9 cellular contexts compared by ENCODE assay signal in the genomic region with DNA sequence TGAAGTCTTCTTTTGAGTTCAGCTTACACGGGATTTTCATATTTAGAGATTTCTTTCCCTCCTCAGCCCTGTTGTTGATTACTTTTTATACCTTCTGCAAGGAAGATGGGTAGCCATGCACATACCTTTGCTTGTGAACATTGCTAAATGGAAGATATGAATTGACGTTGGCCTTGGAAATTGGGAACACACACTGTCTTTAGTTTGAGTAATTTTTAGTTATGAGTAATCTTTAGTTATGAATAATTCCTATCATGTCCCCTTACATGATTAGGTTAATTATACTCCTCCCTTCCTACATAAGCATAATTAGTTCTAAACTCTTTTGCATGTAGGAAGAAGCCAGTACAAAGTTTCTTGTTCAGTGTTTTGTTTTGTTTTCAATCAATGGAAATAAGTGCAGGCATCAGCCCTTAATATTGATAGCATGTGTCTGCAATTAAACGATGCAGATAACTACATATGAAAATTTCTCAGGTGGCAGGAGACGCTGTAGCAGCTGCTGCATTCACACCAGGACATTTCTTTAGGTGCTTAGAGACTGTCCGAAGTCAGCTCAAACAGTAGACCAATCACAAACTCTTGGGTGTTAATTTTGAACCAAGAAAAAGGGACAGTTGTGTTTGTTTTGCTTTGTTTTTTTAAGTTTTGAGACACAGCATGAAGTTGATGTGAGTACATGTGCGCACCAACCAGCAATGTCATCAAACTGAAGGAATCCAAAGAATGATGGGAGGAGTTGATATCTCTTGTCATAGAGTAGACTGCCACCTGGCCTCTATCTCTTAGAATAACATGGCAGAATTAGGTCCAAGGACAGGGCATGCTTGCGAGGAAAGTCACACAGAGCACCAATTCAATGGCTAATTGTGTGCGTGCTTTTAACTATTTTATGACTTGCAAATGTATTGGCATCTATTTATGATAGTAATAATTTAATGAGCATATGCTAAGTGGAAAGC. TPM values are rescaled to one million over a fixed set of nuclear protein-coding genes. Genes with fewer than 3 reads are reported as not detected.
A peak's percentile ranks its signal among the peaks of the same experiment; 100 is the strongest.
DNase-seq lines count a peak whose midpoint lies in the region; ATAC-seq and TF ChIP-seq lines count a peak whose summit lies in the region.
"Had no signal": no experiment of that assay in that cellular context is flagged by ENCODE, and none has a peak within 500 bp of the region (broad histone marks: within the 10 kb centered on the region; RNA-seq: fewer than 3 reads in every experiment).

No MANE protein-coding gene starts in this region.

- no peaks in the 10 kb centered on the region for H4K20me1 ChIP-seq in neural progenitor cell (ENCODE audit: low read depth)

- no peaks in the 10 kb centered on the region for H3K9me3 Mint-ChIP-seq in neural progenitor cell

- H3K79me2 ChIP-seq in neural progenitor cell (ENCODE audit: low read depth): no peaks in the 10 kb centered on the region

- peak; percentile 28 for TF ChIP-seq CTCF in GM12864 (IDR thresholded peaks at IDR 0.05; ENCODE audit: low read depth, low read length, missing control alignments)
- peak; percentile 50 for TF ChIP-seq CTCF in LNCaP clone FGC (IDR thresholded peaks at IDR 0.05; ENCODE audit: control insufficient read depth, extremely low read depth, insufficient read depth)
- peak; percentile 38 for TF ChIP-seq CTCF in neural progenitor cell (IDR thresholded peaks at IDR 0.05)
- TF ChIP-seq CTCF in testis (IDR thresholded peaks at IDR 0.05): no peak

- TF ChIP-seq POLR2A in erythroblast (IDR thresholded peaks at IDR 0.05; ENCODE audit: low read length) (no peak), testis (IDR thresholded peaks at IDR 0.05) (no peak)

- no peaks in the 10 kb centered on the region for H3K4me1 ChIP-seq in neural progenitor cell
- no peaks in the 10 kb centered on the region for H3K4me1 ChIP-seq in testis

- H3K27ac ChIP-seq in neural progenitor cell (no peak overlapping the region), testis (no peak overlapping the region)
- H3K27ac ChIP-seq: SK-N-MC had no signal

- no peak overlapping the region for H3K4me2 ChIP-seq in neural progenitor cell

- ATAC-seq in GM19455 (IDR thresholded peaks at IDR 0.05; ENCODE audit: unreplicated experiment) (no peak), GM21717 (IDR thresholded peaks at IDR 0.05; ENCODE audit: unreplicated experiment) (no peak)

- H3K36me3 ChIP-seq in neural progenitor cell (no peaks in the 10 kb centered on the region), testis (ENCODE audit: low read depth, missing control alignments) (no peaks in the 10 kb centered on the region)

- H3K27me3 ChIP-seq in neural progenitor cell (no peaks in the 10 kb centered on the region), testis (no peaks in the 10 kb centered on the region)

- intact Hi-C loops in testis (cut with DNase I; ENCODE audit: low total_unique reads): no loop called here

- H3K36me3 Mint-ChIP-seq in neural progenitor cell: no peaks in the 10 kb centered on the region

- no peak overlapping the region for H3K9ac ChIP-seq in neural progenitor cell

- H3F3A ChIP-seq in neural progenitor cell (ENCODE audit: low read depth): no peaks in the 10 kb centered on the region

- H3K4me1 Mint-ChIP-seq in neural progenitor cell: no peaks in the 10 kb centered on the region

- H3K4me3 ChIP-seq in GM12864 (ENCODE audit: low read depth, low read length): no peak overlapping the region
- H3K4me3 ChIP-seq in LNCaP clone FGC (ENCODE audit: low read depth, low read length): no peak overlapping the region
- no peak overlapping the region for H3K4me3 ChIP-seq in neural progenitor cell
- H3K4me3 ChIP-seq in testis: no peak overlapping the region
- H3K4me3 ChIP-seq: SK-N-MC had no signal

- DNase-seq in GM12864 (ENCODE audit: low read depth): no peak
- DNase-seq in LNCaP clone FGC (ENCODE audit: low read depth): peak; percentile 14
- DNase-seq in erythroblast (lab: John Stamatoyannopoulos, UW): peak; percentile 3 to 7
- DNase-seq in neural progenitor cell (ENCODE audit: low spot score): peak; percentile 54
- no peak for DNase-seq in superior temporal gyrus (ENCODE audit: extremely low spot score)
- DNase-seq in testis: no peak

- WGBS in testis, 2 donors: 63 to 64% methylated on average over 8 of the region's 8 CpGs

- no peak overlapping the region for H3K27ac Mint-ChIP-seq in neural progenitor cell

- H3K9me3 ChIP-seq in neural progenitor cell (ENCODE audit: low read depth) (no peaks in the 10 kb centered on the region), testis (no peaks in the 10 kb centered on the region)

- no peak overlapping the region for H2AFZ ChIP-seq in neural progenitor cell (replicated peaks)

- H3K27me3 Mint-ChIP-seq in neural progenitor cell (ENCODE audit: insufficient read depth, low read depth): no peaks in the 10 kb centered on the region

- H3K4me3 Mint-ChIP-seq in neural progenitor cell: no peak overlapping the region

RNA-seq across cellular contexts. Expression of a gene that starts 51.4 kb away (rescaled TPM):
- total RNA-seq in neural progenitor cell (ENCODE audit: low replicate concordance) (2.3 and 4.2 TPM in 2 replicates), testis (100 to 1,000 TPM; 241 to 251 TPM)
- polyA plus RNA-seq in testis (ENCODE audit: insufficient read depth, low read depth, low replicate concordance): 176 TPM

Comparison
In these comparisons a context has a peak if more than half of its experiments do, and no peak if none do; other contexts are left out.
1. DNase-seq: peak in LNCaP clone FGC (single experiment), erythroblast (2 of 2) and neural progenitor cell (single experiment); none in GM12864 (single experiment), superior temporal gyrus (single experiment) and testis (single experiment).
2. CTCF ChIP-seq: peak in GM12864 (single experiment), LNCaP clone FGC (single experiment) and neural progenitor cell (single experiment); none in testis (0 of 3).
3. RNA of a gene that starts 51.4 kb away (total RNA-seq): 241 to 251 TPM in testis; 2.3 to 4.2 TPM in neural progenitor cell; every median in the first group is over 10 times any median in the second.